In genomic region chr10:113854019-113854756, GRCh38 we compare ENCODE assay signal across 1 cellular context.
A peak's percentile ranks its signal among the peaks of the same experiment; 100 is the strongest.
TF ChIP-seq lines count a peak whose summit lies in the region.

TSS of gene DCLRE1A (minus strand) at chr10:113854082. CDS start at chr10:113853182, 900 bp downstream.
TSS of gene NHLRC2 (plus strand) at chr10:113854661. CDS start at chr10:113854873, 212 bp downstream.

TF ChIP-seq in IMR-90, 13 proteins besides CTCF, POLR2A, EP300 and RAD21:
- TF ChIP-seq RCOR1 (IDR thresholded peaks at IDR 0.05; ENCODE audit: insufficient replicate concordance, low read length) (no peak), USF2 (IDR thresholded peaks at IDR 0.05; ENCODE audit: low read depth, low read length) (no peak), NFE2L2 (IDR thresholded peaks at IDR 0.05; ENCODE audit: low read depth, low read length) (no peak), MXI1 (IDR thresholded peaks at IDR 0.05; ENCODE audit: borderline replicate concordance, low read depth, low read length) (no peak), SMC3 (IDR thresholded peaks at IDR 0.05; ENCODE audit: low read depth, low read length) (no peak), CEBPB (IDR thresholded peaks at IDR 0.05; ENCODE audit: low read depth, low read length) (no peak), MAZ (IDR thresholded peaks at IDR 0.05; ENCODE audit: borderline replicate concordance, low read depth, low read length) (peak; percentile 65; the same call in 1 of the 2 replicates), RFX5 (IDR thresholded peaks at IDR 0.05; ENCODE audit: low read depth, low read length) (no peak), FOS (IDR thresholded peaks at IDR 0.05; ENCODE audit: low read depth, low read length) (no peak), ELK1 (IDR thresholded peaks at IDR 0.05; ENCODE audit: borderline replicate concordance, low read depth, low read length) (no peak), BHLHE40 (IDR thresholded peaks at IDR 0.05; ENCODE audit: low read depth, low read length) (0 out of 2 replicates have a peak, but pooled peaks have one; percentile 10)
